In genomic region chr13:79405501-79405830, GRCh38 we compare ENCODE assay signal across 8 cellular contexts. TPM values are rescaled to one million over a fixed set of nuclear protein-coding genes. Genes with fewer than 3 reads are reported as not detected.
A peak's percentile ranks its signal among the peaks of the same experiment; 100 is the strongest.
DNase-seq lines count a peak whose midpoint lies in the region; ATAC-seq and TF ChIP-seq lines count a peak whose summit lies in the region.

No MANE protein-coding gene starts in this region.

- no peak overlapping the region for H2BK5ac ChIP-seq in H9 (ENCODE audit: insufficient read length, low read length)

- no peaks in the 10 kb centered on the region; the same call in 1 of the 2 replicates for H3K4me1 ChIP-seq in H9 (ENCODE audit: insufficient read depth, low read length)
- peaks cover 30% of the 10 kb centered on the region for H3K4me1 ChIP-seq in endocrine pancreas (ENCODE audit: control insufficient read depth, insufficient read depth, low read length)

- H3K9ac ChIP-seq in H9 (ENCODE audit: extremely low read depth, insufficient read length, low read length) (peak overlapping the region; percentile 100), endocrine pancreas (ENCODE audit: control insufficient read depth, insufficient read depth, low read length) (peak overlapping the region; percentile 88)

- peaks cover 24 to 29% of the 10 kb centered on the region in 2 experiments for H3K4me1 Mint-ChIP-seq in H9
- H3K4me1 Mint-ChIP-seq in activated CD4-positive, alpha-beta memory T cell treated with anti-CD3 and anti-CD28 coated beads, Interleukin-2, amount 10 ng/mL, durations not matched to agents 7 days and 5 days: peaks cover 13% of the 10 kb centered on the region
- peaks cover 42% of the 10 kb centered on the region for H3K4me1 Mint-ChIP-seq in activated CD4-positive, alpha-beta T cell treated with anti-CD3 and anti-CD28 coated beads, Interleukin-2, amount 10 ng/mL, durations not matched to agents 24 days and 14 days

- no peak overlapping the region for H2AK5ac ChIP-seq in H9 (ENCODE audit: insufficient read length, low read length)

- H3K27me3 ChIP-seq in H9 (ENCODE audit: insufficient read depth, low read length): no peaks in the 10 kb centered on the region
- H3K27me3 ChIP-seq in endocrine pancreas (ENCODE audit: control insufficient read depth, insufficient read depth, low read length): no peaks in the 10 kb centered on the region

- no peak overlapping the region for H4K91ac ChIP-seq in H9 (ENCODE audit: insufficient read length, low read depth, low read length)

- H3K14ac ChIP-seq in H9 (ENCODE audit: insufficient read depth, low read length): peak overlapping the region; percentile 99

- no peak overlapping the region for H2BK120ac ChIP-seq in H9 (ENCODE audit: low read depth, low read length, poor library complexity, severe bottlenecking)

- H3K36me3 Mint-ChIP-seq in H9 (ENCODE audit: insufficient read depth in 1 of 3, low read depth in 3 of 3): peaks cover 3 to 4% (median 4%) of the 10 kb centered on the region in 3 experiments; a peak in 5 of 7 replicates
- peaks cover 12% of the 10 kb centered on the region for H3K36me3 Mint-ChIP-seq in activated CD4-positive, alpha-beta memory T cell treated with anti-CD3 and anti-CD28 coated beads, Interleukin-2, amount 10 ng/mL, durations not matched to agents 7 days and 5 days (ENCODE audit: low read depth)
- H3K36me3 Mint-ChIP-seq in activated CD4-positive, alpha-beta T cell treated with anti-CD3 and anti-CD28 coated beads, Interleukin-2, amount 10 ng/mL, durations not matched to agents 24 days and 14 days (ENCODE audit: low read depth): peaks cover 15% of the 10 kb centered on the region

- no peak overlapping the region for H2BK15ac ChIP-seq in H9 (ENCODE audit: low read depth, low read length)

- H3K79me1 ChIP-seq in H9 (ENCODE audit: insufficient read depth, low read depth, low read length, poor library complexity, severe bottlenecking): no peaks in the 10 kb centered on the region

- no peak overlapping the region for H3K4ac ChIP-seq in H9 (ENCODE audit: low read depth, low read length)

- H3K4me2 ChIP-seq in H9 (ENCODE audit: insufficient read depth, insufficient read length, low read length): peak overlapping the region; percentile 98

- intact Hi-C loops in activated CD4-positive, alpha-beta T cell treated with anti-CD3 and anti-CD28 coated beads, Interleukin-2, amount 10 ng/mL, durations not matched to agents 24 days and 14 days (cut with micrococcal nuclease): loop anchor here (1.0 to 5.0 kb wide), 3 partner anchors 12 to 137 kb away; partner anchors contain the start of gene NDFIP2

- no CpG with 5 or more reads among the region's 19 CpGs for WGBS in H9 (ENCODE audit: extremely low coverage, insufficient read length, low lambda C conversion rate)

- H3K56ac ChIP-seq in H9 (ENCODE audit: insufficient read length, low read depth, low read length): no peak overlapping the region

- H3K4me3 ChIP-seq in endocrine pancreas (ENCODE audit: control insufficient read depth, insufficient read depth, low read length): peak overlapping the region; percentile 92

- no peak overlapping the region for H4K8ac ChIP-seq in H9 (replicated peaks; ENCODE audit: insufficient read length, low read depth, low read length)

- no peak overlapping the region for H3T11ph ChIP-seq in H9 (ENCODE audit: low read length)

- H3K27ac ChIP-seq in H9 (ENCODE audit: insufficient read length, low read depth, low read length): peak overlapping the region; percentile 94

- H3K4me3 Mint-ChIP-seq in H9: no peak overlapping the region
- H3K4me3 Mint-ChIP-seq in activated CD4-positive, alpha-beta memory T cell treated with anti-CD3 and anti-CD28 coated beads, Interleukin-2, amount 10 ng/mL, durations not matched to agents 7 days and 5 days: no peak overlapping the region
- no peak overlapping the region for H3K4me3 Mint-ChIP-seq in activated CD4-positive, alpha-beta T cell treated with anti-CD3 and anti-CD28 coated beads, Interleukin-2, amount 10 ng/mL, durations not matched to agents 24 days and 14 days

- H3K9me3 ChIP-seq in H9 (ENCODE audit: control insufficient read depth, low read depth, low read length): no peaks in the 10 kb centered on the region
- H3K9me3 ChIP-seq in endocrine pancreas (ENCODE audit: control insufficient read depth, low read length): no peaks in the 10 kb centered on the region

- H2BK20ac ChIP-seq in H9 (ENCODE audit: low read depth, low read length, poor library complexity, severe bottlenecking): no peak overlapping the region

- no peaks in the 10 kb centered on the region for H3K9me3 Mint-ChIP-seq in H9
- H3K9me3 Mint-ChIP-seq in activated CD4-positive, alpha-beta memory T cell treated with anti-CD3 and anti-CD28 coated beads, Interleukin-2, amount 10 ng/mL, durations not matched to agents 7 days and 5 days: no peaks in the 10 kb centered on the region
- H3K9me3 Mint-ChIP-seq in activated CD4-positive, alpha-beta T cell treated with anti-CD3 and anti-CD28 coated beads, Interleukin-2, amount 10 ng/mL, durations not matched to agents 24 days and 14 days: no peaks in the 10 kb centered on the region

- H3K79me2 ChIP-seq in H9 (ENCODE audit: insufficient read depth, low read length): peaks cover 38% of the 10 kb centered on the region; the same call in 1 of the 2 replicates

- H3K18ac ChIP-seq in H9 (ENCODE audit: insufficient read length, low read depth, low read length): peak overlapping the region; percentile 81

- peak; percentile 34 for DNase-seq in H9
- DNase-seq in MV-4-11 (lab: John Stamatoyannopoulos, UW): peak; percentile 25
- DNase-seq in omental fat pad (ENCODE audit: low spot score): no peak
- DNase-seq in activated CD4-positive, alpha-beta memory T cell treated with anti-CD3 and anti-CD28 coated beads, Interleukin-2, amount 10 ng/mL, durations not matched to agents 7 days and 5 days: no peak
- no peak for DNase-seq in activated CD4-positive, alpha-beta T cell treated with anti-CD3 and anti-CD28 coated beads, Interleukin-2, amount 10 ng/mL, durations not matched to agents 24 days and 14 days

- H3K36me3 ChIP-seq in endocrine pancreas (ENCODE audit: control insufficient read depth, insufficient read depth, low read length): no peaks in the 10 kb centered on the region

- no peak overlapping the region for H3K23ac ChIP-seq in H9 (ENCODE audit: insufficient read length, low read depth, low read length)

- H3K27me3 Mint-ChIP-seq in H9 (ENCODE audit: low read depth): no peaks in the 10 kb centered on the region
- H3K27me3 Mint-ChIP-seq in activated CD4-positive, alpha-beta memory T cell treated with anti-CD3 and anti-CD28 coated beads, Interleukin-2, amount 10 ng/mL, durations not matched to agents 7 days and 5 days: no peaks in the 10 kb centered on the region
- H3K27me3 Mint-ChIP-seq in activated CD4-positive, alpha-beta T cell treated with anti-CD3 and anti-CD28 coated beads, Interleukin-2, amount 10 ng/mL, durations not matched to agents 24 days and 14 days: no peaks in the 10 kb centered on the region

- no peak overlapping the region for H2BK12ac ChIP-seq in H9 (ENCODE audit: insufficient read length, low read depth, low read length)

- ATAC-seq in GM18508 (IDR thresholded peaks at IDR 0.05; ENCODE audit: insufficient read depth, unreplicated experiment) (peak; percentile 9), omental fat pad (ENCODE audit: low FRiP score) (peak; percentile 7), GM21723 (IDR thresholded peaks at IDR 0.05; ENCODE audit: unreplicated experiment) (no peak)

- TF ChIP-seq CTCF in H9 (conservative IDR thresholded peaks at IDR 0.05) (no peak), omental fat pad (IDR thresholded peaks at IDR 0.05) (no peak)

- peak overlapping the region in 1 of 3 experiments; percentile 89; a peak in 3 of 7 replicates for H3K27ac Mint-ChIP-seq in H9
- no peak overlapping the region for H3K27ac Mint-ChIP-seq in activated CD4-positive, alpha-beta memory T cell treated with anti-CD3 and anti-CD28 coated beads, Interleukin-2, amount 10 ng/mL, durations not matched to agents 7 days and 5 days
- no peak overlapping the region for H3K27ac Mint-ChIP-seq in activated CD4-positive, alpha-beta T cell treated with anti-CD3 and anti-CD28 coated beads, Interleukin-2, amount 10 ng/mL, durations not matched to agents 24 days and 14 days

- POLR2A ChIA-PET in activated CD4-positive, alpha-beta memory T cell treated with anti-CD3 and anti-CD28 coated beads, Interleukin-2, amount 10 ng/mL, durations not matched to agents 7 days and 5 days (lab: Charles Lee): interaction anchor here (0.7 to 6.5 kb wide), 20 partner anchors 7 to 130 kb away, joined by 3 to 55 read pairs (median 4); partner anchors contain the start of gene NDFIP2

- no peaks in the 10 kb centered on the region for H4K20me1 ChIP-seq in H9 (ENCODE audit: control insufficient read depth, insufficient read depth, insufficient read length)

- CTCF ChIA-PET in activated CD4-positive, alpha-beta memory T cell treated with anti-CD3 and anti-CD28 coated beads, Interleukin-2, amount 10 ng/mL, durations not matched to agents 7 days and 5 days (lab: Charles Lee): interaction anchor here (1.0 to 2.8 kb wide), 7 partner anchors 14 to 139 kb away, joined by 3 to 19 read pairs (median 6); partner anchors contain the start of gene NDFIP2

- H2AFZ ChIP-seq in H9 (ENCODE audit: low read length): no peak overlapping the region

- peaks cover 10% of the 10 kb centered on the region for H3K23me2 ChIP-seq in H9 (ENCODE audit: insufficient read length, low read depth, low read length, poor library complexity, severe bottlenecking)

- no peak overlapping the region for H4K5ac ChIP-seq in H9 (ENCODE audit: insufficient read length, low read depth, low read length)

RNA-seq across cellular contexts. Expression of gene RBM26, which starts 0.6 kb away (rescaled TPM):
- 66.8 and 70.5 TPM in 2 replicates for total RNA-seq in H9 (2021)
- total RNA-seq in omental fat pad: 10 to 100 TPM; 23.6 to 49.5 (median 34.1) TPM
- total RNA-seq in activated CD4-positive, alpha-beta memory T cell treated with anti-CD3 and anti-CD28 coated beads, Interleukin-2, amount 10 ng/mL, durations not matched to agents 7 days and 5 days: 10 to 100 TPM; 51.1 to 52.0 TPM
- total RNA-seq in activated CD4-positive, alpha-beta T cell treated with anti-CD3 and anti-CD28 coated beads, Interleukin-2, amount 10 ng/mL, durations not matched to agents 24 days and 14 days: 96.6 and 100 TPM in 2 replicates

Comparison
In these comparisons a context has a peak if more than half of its experiments do, and no peak if none do; other contexts are left out.
1. DNase-seq: peak in H9 (single experiment) and MV-4-11 (single experiment); none in omental fat pad (single experiment), activated CD4-positive, alpha-beta memory T cell treated with anti-CD3 and anti-CD28 coated beads, Interleukin-2, amount 10 ng/mL, durations not matched to agents 7 days and 5 days (single experiment) and activated CD4-positive, alpha-beta T cell treated with anti-CD3 and anti-CD28 coated beads, Interleukin-2, amount 10 ng/mL, durations not matched to agents 24 days and 14 days (single experiment).